ENCODE assay signal across 9 cellular contexts in the genomic region with DNA sequence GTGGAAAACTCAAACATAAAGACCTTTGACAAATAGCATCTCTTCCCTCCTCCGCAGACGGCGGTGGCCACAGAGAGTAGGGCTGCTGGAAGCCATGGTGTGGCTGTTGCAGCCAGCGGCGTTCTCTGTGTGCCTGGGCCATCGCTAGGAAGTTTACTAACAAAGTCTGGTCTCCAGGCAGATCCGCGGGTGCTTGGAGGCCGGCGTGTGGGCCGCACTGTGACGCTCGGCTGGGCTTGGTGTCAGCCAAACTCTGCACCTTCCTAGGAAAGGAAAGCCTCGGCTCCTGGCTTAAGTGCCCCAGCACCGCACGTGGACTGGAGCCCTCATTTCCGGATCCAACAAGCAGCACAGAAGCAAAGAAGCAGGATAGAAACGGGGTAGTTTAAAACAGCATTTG.
DNase-seq lines count a peak whose midpoint lies in the region; ATAC-seq, FAIRE-seq and TF ChIP-seq lines count a peak whose summit lies in the region.
"Had no signal": no experiment of that assay in that cellular context is flagged by ENCODE, and none has a peak within 500 bp of the region (broad histone marks: within the 10 kb centered on the region; RNA-seq: fewer than 3 reads in every experiment).

No MANE protein-coding gene starts in this region.

- H3K27ac ChIP-seq in IMR-90 (ENCODE audit: insufficient read depth, low read length) (no peak overlapping the region), mesenchymal stem cell (ENCODE audit: low read length, poor library complexity, severe bottlenecking) (no peak overlapping the region)

- no peak overlapping the region for H2BK5ac ChIP-seq in IMR-90 (ENCODE audit: low read depth, low read length, poor library complexity, severe bottlenecking)
- no peak overlapping the region for H2BK5ac ChIP-seq in mesenchymal stem cell (ENCODE audit: low read depth, low read length, poor library complexity, severe bottlenecking)

- in situ Hi-C loops in IMR-90 (cut with MboI; ENCODE audit: low sequenced_read_pairs) = no loop called here
- in situ Hi-C loops in astrocyte of the spinal cord (cut with HindIII; ENCODE audit: low sequenced_read_pairs) = no loop called here

- TF ChIP-seq POLR2A in IMR-90 (IDR thresholded peaks at IDR 0.05; ENCODE audit: low read depth, low read length) = no peak

- H3K4me2 ChIP-seq in IMR-90 (ENCODE audit: low read depth, low read length) (peak overlapping the region; percentile 26; the same call in 1 of the 2 replicates), mesenchymal stem cell (ENCODE audit: low read length, poor library complexity, severe bottlenecking) (no peak overlapping the region)

- H3K4me3 ChIP-seq in AG10803 (ENCODE audit: low read length) = no peak overlapping the region
- no peak overlapping the region for H3K4me3 ChIP-seq in IMR-90 (ENCODE audit: insufficient read depth, low read depth, low read length)
- H3K4me3 ChIP-seq in astrocyte of the spinal cord (ENCODE audit: low read depth, low read length) = no peak overlapping the region
- peak overlapping the region in 1 of 2 experiments; percentile 24 for H3K4me3 ChIP-seq in mesenchymal stem cell (ENCODE audit: insufficient read depth in 1 of 2, low read depth in 1 of 2, low read length in 2 of 2)

- DNase-seq in AG10803 (ENCODE audit: low read depth) (peak; percentile 12), IMR-90 (no peak), astrocyte of the spinal cord (ENCODE audit: low read depth, low spot score) (peak; percentile 47), mesenchymal stem cell (no peak), OCI-M2 (lab: John Stamatoyannopoulos, UW; ENCODE audit: unreplicated experiment) (no peak), RCC 7860 (ENCODE audit: low spot score) (no peak), urothelium cell line (ENCODE audit: low spot score) (no peak)
- DNase-seq: NCI-H774 had no signal

- ATAC-seq in IMR-90 (ENCODE audit: low read depth) = peak; percentile 53
- no peak for ATAC-seq in HG02610 (IDR thresholded peaks at IDR 0.05; ENCODE audit: unreplicated experiment)

- H4K91ac ChIP-seq in IMR-90 (ENCODE audit: insufficient read depth, low read depth, low read length) = no peak overlapping the region
- no peak overlapping the region for H4K91ac ChIP-seq in mesenchymal stem cell (ENCODE audit: low read length)

- BruUV-seq in IMR-90 (replicated peaks; lab: Mats Ljungman, UMichigan) = no TSS peak

- H4K5ac ChIP-seq in IMR-90 (ENCODE audit: low read depth, low read length) = no peak overlapping the region

- H3K18ac ChIP-seq in IMR-90 (ENCODE audit: low read depth, low read length) (no peak overlapping the region), mesenchymal stem cell (ENCODE audit: low read depth in 1 of 2, low read length in 2 of 2) (no peak overlapping the region)

- H2AFZ ChIP-seq in IMR-90 (replicated peaks; ENCODE audit: low read length, poor library complexity) = peak overlapping the region; percentile 72
- no peak overlapping the region for H2AFZ ChIP-seq in mesenchymal stem cell (ENCODE audit: low read depth, low read length)

- no peak overlapping the region for H3K4ac ChIP-seq in IMR-90 (ENCODE audit: low read depth, low read length)
- H3K4ac ChIP-seq in mesenchymal stem cell (ENCODE audit: low read depth in 1 of 2, low read length in 2 of 2) = peak overlapping the region in 1 of 2 experiments; percentile 28

- H2BK15ac ChIP-seq in IMR-90 (ENCODE audit: low read depth, low read length) = no peak overlapping the region
- no peak overlapping the region for H2BK15ac ChIP-seq in mesenchymal stem cell (ENCODE audit: low read depth, poor library complexity, severe bottlenecking)

- H3K9me3 ChIP-seq in IMR-90 (ENCODE audit: control insufficient read depth, insufficient read depth, low read length) (no peaks in the 10 kb centered on the region), mesenchymal stem cell (ENCODE audit: control insufficient read depth, low read length) (no peaks in the 10 kb centered on the region)

- intact Hi-C loops in IMR-90 (cut with micrococcal nuclease) = no loop called here

- H3K23ac ChIP-seq in IMR-90 (ENCODE audit: low read depth, low read length) (no peak overlapping the region), mesenchymal stem cell (ENCODE audit: low read length in 2 of 2) (no peak overlapping the region)

- H2BK20ac ChIP-seq in IMR-90 (ENCODE audit: low read depth, low read length) = no peak overlapping the region

- H2AK5ac ChIP-seq in IMR-90 (ENCODE audit: low read depth, low read length) (no peak overlapping the region), mesenchymal stem cell (ENCODE audit: low read length, severe bottlenecking) (no peak overlapping the region)

- H3K36me3 ChIP-seq in IMR-90 (ENCODE audit: control insufficient read depth, insufficient read depth, low read length) = no peaks in the 10 kb centered on the region
- H3K36me3 ChIP-seq in mesenchymal stem cell (ENCODE audit: control insufficient read depth in 1 of 2, insufficient read depth in 2 of 2, low read depth in 1 of 2, low read length in 2 of 2) = no peaks in the 10 kb centered on the region

- peaks cover 16% of the 10 kb centered on the region for H3K27me3 ChIP-seq in IMR-90 (ENCODE audit: control insufficient read depth, insufficient read depth, low read length)
- H3K27me3 ChIP-seq in mesenchymal stem cell (ENCODE audit: control insufficient read depth in 1 of 2, insufficient read depth in 1 of 2, low read length in 2 of 2) = peaks cover 0 to 65% of the 10 kb centered on the region in 2 experiments

- CTCF ChIA-PET in IMR-90 (lab: Yijun Ruan, JAX) = no interaction called here

- no peaks in the 10 kb centered on the region for H4K20me1 ChIP-seq in IMR-90 (ENCODE audit: insufficient read depth, low read length)

- WGBS in IMR-90 (ENCODE audit: extremely low coverage in 2 of 2, insufficient read length in 1 of 2), 2 experiments = 30% methylated on average over 5 of the region's 18 CpGs; no CpG with 5 or more reads in 1 of the 2 experiments
- WGBS in mesenchymal stem cell = 75% methylated on average over 18 of the region's 18 CpGs

- H4K8ac ChIP-seq in IMR-90 (ENCODE audit: low read depth in 2 of 2, low read length in 2 of 2) (no peak overlapping the region), mesenchymal stem cell (ENCODE audit: low read length) (no peak overlapping the region)

- H3K56ac ChIP-seq in IMR-90 (ENCODE audit: extremely low read depth, insufficient read depth, low read length) = no peak overlapping the region

- dilution Hi-C loops in IMR-90 (cut with HindIII; ENCODE audit: low sequenced_read_pairs, unreplicated experiment) = no loop called here

- H3K79me1 ChIP-seq in IMR-90 (ENCODE audit: low read depth in 1 of 2, low read length in 2 of 2) (no peaks in the 10 kb centered on the region), mesenchymal stem cell (replicated peaks; ENCODE audit: low read length, poor library complexity, severe bottlenecking) (no peaks in the 10 kb centered on the region)

- POLR2A ChIA-PET in IMR-90 (lab: Charles Lee; ENCODE audit: unreplicated experiment) = no interaction called here

- H2BK12ac ChIP-seq in mesenchymal stem cell (ENCODE audit: low read length in 2 of 2) = no peak overlapping the region

- H3K4me1 ChIP-seq in IMR-90 (ENCODE audit: control insufficient read depth, insufficient read depth, low read length) (no peaks in the 10 kb centered on the region), mesenchymal stem cell (ENCODE audit: control insufficient read depth, insufficient read depth, low read depth, low read length) (peaks cover 10% of the 10 kb centered on the region)

- FAIRE-seq in RCC 7860 (lab: Jason Lieb, UNC) = no peak
- no peak for FAIRE-seq in urothelium cell line (lab: Jason Lieb, UNC)

- TF ChIP-seq CTCF in AG10803 (conservative IDR thresholded peaks at IDR 0.05; ENCODE audit: low read length) (no peak), IMR-90 (conservative IDR thresholded peaks at IDR 0.05; ENCODE audit: low read depth, low read length) (no peak), astrocyte of the spinal cord (IDR thresholded peaks at IDR 0.05; ENCODE audit: low read depth, low read length) (no peak)

- no peaks in the 10 kb centered on the region for H3K9me1 ChIP-seq in IMR-90 (ENCODE audit: insufficient read depth, low read length)

- TF ChIP-seq RAD21 in IMR-90 (IDR thresholded peaks at IDR 0.05; ENCODE audit: low read length) = no peak

- H2AK9ac ChIP-seq in IMR-90 (replicated peaks; ENCODE audit: low read depth, low read length, poor library complexity) = no peak overlapping the region

- no peak overlapping the region for H2BK120ac ChIP-seq in IMR-90 (ENCODE audit: low read depth, low read length)
- no peak overlapping the region for H2BK120ac ChIP-seq in mesenchymal stem cell (ENCODE audit: low read depth, low read length)

- H3K14ac ChIP-seq in IMR-90 (replicated peaks; ENCODE audit: low read depth, low read length) (no peak overlapping the region), mesenchymal stem cell (ENCODE audit: low read length in 2 of 2) (no peak overlapping the region)

- H3K9ac ChIP-seq in IMR-90 (ENCODE audit: low read depth, low read length) (no peak overlapping the region), mesenchymal stem cell (ENCODE audit: low read length) (peak overlapping the region; percentile 17)

TF ChIP-seq in IMR-90, 13 proteins besides CTCF, POLR2A, EP300 and RAD21:
- TF ChIP-seq MAZ (IDR thresholded peaks at IDR 0.05; ENCODE audit: borderline replicate concordance, low read depth, low read length) (no peak), CHD1 (IDR thresholded peaks at IDR 0.05; ENCODE audit: low read depth, low read length) (no peak), FOS (IDR thresholded peaks at IDR 0.05; ENCODE audit: low read depth, low read length) (no peak), MXI1 (IDR thresholded peaks at IDR 0.05; ENCODE audit: borderline replicate concordance, low read depth, low read length) (no peak)

Comparison
In these comparisons a context has a peak if more than half of its experiments do, and no peak if none do; other contexts are left out.
1. DNase-seq: peak in AG10803 (single experiment) and astrocyte of the spinal cord (single experiment); none in IMR-90 (single experiment), mesenchymal stem cell (single experiment), OCI-M2 (single experiment), RCC 7860 (single experiment) and urothelium cell line (single experiment).